Comparison of ENCODE assay signal across 1 cellular context in genomic region chr1:156665539-156665938, GRCh38.
TF ChIP-seq lines count a peak whose summit lies in the region.

No MANE protein-coding gene starts in this region.

TF ChIP-seq in WTC11, 78 proteins besides CTCF, POLR2A, EP300 and RAD21 (continued from another document):
- no peak for TF ChIP-seq ATF2 (CRISPR knock-in tag; IDR thresholded peaks at IDR 0.05; ENCODE audit: borderline replicate concordance, low read depth)
